Comparison of ENCODE assay signal across 8 cellular contexts in the genomic region with DNA sequence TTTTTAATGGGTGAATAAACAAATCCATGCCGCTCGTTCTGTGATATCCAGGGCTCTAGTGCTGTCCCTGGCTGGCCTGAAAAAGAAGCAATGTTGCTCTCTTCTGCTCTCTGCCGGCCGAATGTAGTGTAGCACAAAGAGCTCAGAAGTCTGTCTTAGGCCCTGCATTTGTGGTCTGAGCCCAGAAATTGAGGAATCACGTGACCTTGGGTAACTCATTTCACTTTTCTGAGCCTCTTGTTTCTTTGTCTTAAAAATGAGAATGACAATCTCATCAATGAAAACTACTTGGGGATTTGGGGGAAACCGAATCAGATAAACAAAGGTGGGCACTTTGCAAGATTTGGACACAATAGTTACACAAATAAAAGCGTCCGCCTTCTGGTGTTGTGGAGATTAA.
DNase-seq lines count a peak whose midpoint lies in the region; ATAC-seq and TF ChIP-seq lines count a peak whose summit lies in the region.

No MANE protein-coding gene starts in this region.

- H3K27ac ChIP-seq in endodermal cell (ENCODE audit: low read depth, low read length) (no peak overlapping the region), mesendoderm (ENCODE audit: low read depth, low read length) (no peak overlapping the region)

- H4K5ac ChIP-seq in mesendoderm (ENCODE audit: low read length): no peak overlapping the region

- no peaks in the 10 kb centered on the region for H3K36me3 Mint-ChIP-seq in WTC11
- H3K36me3 Mint-ChIP-seq in endodermal cell (ENCODE audit: low read depth): no peaks in the 10 kb centered on the region

- WGBS in endodermal cell (ENCODE audit: insufficient coverage in 1 of 2, insufficient read length in 1 of 2), 2 experiments: 56 to 68% methylated on average over 5 to 8 of the region's 8 CpGs
- WGBS in mesendoderm (ENCODE audit: extremely low coverage, insufficient coverage, low lambda C conversion rate): no CpG with 5 or more reads among the region's 8 CpGs

- H3K27me3 ChIP-seq in endodermal cell (ENCODE audit: control insufficient read depth, insufficient read depth, low read length, poor library complexity, severe bottlenecking): peaks cover 5% of the 10 kb centered on the region
- no peaks in the 10 kb centered on the region for H3K27me3 ChIP-seq in mesendoderm (ENCODE audit: insufficient read depth, low read length, poor library complexity)

- H3K18ac ChIP-seq in mesendoderm (ENCODE audit: low read length): no peak overlapping the region

- no peaks in the 10 kb centered on the region for H3K9me3 ChIP-seq in endodermal cell (ENCODE audit: control insufficient read depth, low read length)

- DNase-seq in AG08396 (ENCODE audit: low spot score): peak; percentile 73
- peak; percentile 7 for DNase-seq in NCI-H1092 (lab: John Stamatoyannopoulos, UW)
- peak; percentile 78 for DNase-seq in WTC11 (ENCODE audit: low spot score)
- peak; percentile 96 for DNase-seq in endodermal cell
- DNase-seq in mesendoderm: peak; percentile 72
- peak; percentile 6 for DNase-seq in stimulated activated naive CD4-positive, alpha-beta T cell treated with Interleukin-2 at 50 U/mL for 16 hours (lab: John Stamatoyannopoulos, UW)

- H2AK5ac ChIP-seq in mesendoderm (ENCODE audit: low read length): no peak overlapping the region

- H4K8ac ChIP-seq in mesendoderm (ENCODE audit: low read depth, low read length): no peak overlapping the region

- no peak overlapping the region for H2BK5ac ChIP-seq in mesendoderm (ENCODE audit: low read length)

- H3K4me1 Mint-ChIP-seq in WTC11: no peaks in the 10 kb centered on the region
- H3K4me1 Mint-ChIP-seq in endodermal cell: peaks cover 2% of the 10 kb centered on the region

- no peak overlapping the region for H3K9ac ChIP-seq in endodermal cell (ENCODE audit: extremely low read depth, low read length, poor library complexity, severe bottlenecking)
- no peak overlapping the region for H3K9ac ChIP-seq in mesendoderm (ENCODE audit: low read length)

- TF ChIP-seq CTCF in GM12872 (IDR thresholded peaks at IDR 0.05; ENCODE audit: insufficient read depth, low read depth, low read length) (peak; percentile 84), WTC11 (IDR thresholded peaks at IDR 0.05) (peak; percentile 36; the same call in 1 of the 2 replicates), endodermal cell (conservative IDR thresholded peaks at IDR 0.05) (peak; percentile 84)

- no peaks in the 10 kb centered on the region for H3K79me2 ChIP-seq in mesendoderm (ENCODE audit: control insufficient read depth, insufficient read depth, low read length)

- H3K4me2 ChIP-seq in mesendoderm (ENCODE audit: low read length): no peak overlapping the region

- H3K36me3 ChIP-seq in endodermal cell (ENCODE audit: control insufficient read depth, insufficient read depth, low read length): no peaks in the 10 kb centered on the region
- no peaks in the 10 kb centered on the region for H3K36me3 ChIP-seq in mesendoderm (ENCODE audit: control insufficient read depth, insufficient read depth, low read length)

- no peak overlapping the region for H3K4me3 ChIP-seq in endodermal cell (ENCODE audit: low read length)
- no peak overlapping the region for H3K4me3 ChIP-seq in mesendoderm (ENCODE audit: low read length)

- no peak overlapping the region for H3K56ac ChIP-seq in mesendoderm (ENCODE audit: low read length)

- H3K4me1 ChIP-seq in endodermal cell (ENCODE audit: control insufficient read depth, insufficient read depth, low read length) (no peaks in the 10 kb centered on the region), mesendoderm (ENCODE audit: control insufficient read depth, low read depth, low read length) (no peaks in the 10 kb centered on the region)

- no peaks in the 10 kb centered on the region for H3K79me1 ChIP-seq in mesendoderm (ENCODE audit: low read length)

- no peak overlapping the region for H2BK120ac ChIP-seq in mesendoderm (ENCODE audit: low read depth, low read length)

- H3K27ac Mint-ChIP-seq in WTC11 (no peak overlapping the region), endodermal cell (no peak overlapping the region)

- no peak overlapping the region for H2BK15ac ChIP-seq in mesendoderm (replicated peaks; ENCODE audit: low read depth)

- CTCF ChIA-PET in WTC11 (lab: Charles Lee): interaction anchor here (0.5 to 3.6 kb wide), 39 partner anchors 8 to 672 kb away, joined by 3 to 40 read pairs (median 4); no protein-coding TSS in a partner anchor

- no peak overlapping the region for H3K23ac ChIP-seq in mesendoderm (ENCODE audit: low read length)

- H3K4me3 Mint-ChIP-seq in WTC11 (no peak overlapping the region), endodermal cell (no peak overlapping the region)

- H3K4ac ChIP-seq in mesendoderm (ENCODE audit: low read depth, low read length): no peak overlapping the region

- peak; percentile 97 for ATAC-seq in WTC11
- no peak for ATAC-seq in HG03139 (IDR thresholded peaks at IDR 0.05; ENCODE audit: unreplicated experiment)

- POLR2A ChIA-PET in WTC11 (lab: Charles Lee): interaction anchor here (0.6 kb wide), 1 partner anchor 1509 kb away, joined by 3 read pairs; no protein-coding TSS in a partner anchor

- H3K27me3 Mint-ChIP-seq in WTC11 (ENCODE audit: low read depth) (peaks cover 3% of the 10 kb centered on the region), endodermal cell (ENCODE audit: insufficient read depth) (peaks cover 2% of the 10 kb centered on the region)

- no peaks in the 10 kb centered on the region for H3K9me3 Mint-ChIP-seq in WTC11
- no peaks in the 10 kb centered on the region for H3K9me3 Mint-ChIP-seq in endodermal cell

TF ChIP-seq in WTC11, 78 proteins besides CTCF, POLR2A, EP300 and RAD21:
- TF ChIP-seq, protein P1, sequence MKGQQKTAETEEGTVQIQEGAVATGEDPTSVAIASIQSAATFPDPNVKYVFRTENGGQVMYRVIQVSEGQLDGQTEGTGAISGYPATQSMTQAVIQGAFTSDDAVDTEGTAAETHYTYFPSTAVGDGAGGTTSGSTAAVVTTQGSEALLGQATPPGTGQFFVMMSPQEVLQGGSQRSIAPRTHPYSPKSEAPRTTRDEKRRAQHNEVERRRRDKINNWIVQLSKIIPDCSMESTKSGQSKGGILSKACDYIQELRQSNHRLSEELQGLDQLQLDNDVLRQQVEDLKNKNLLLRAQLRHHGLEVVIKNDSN (CRISPR knock-in tag; IDR thresholded peaks at IDR 0.05): peak; percentile 64
- TF ChIP-seq, protein P2, sequence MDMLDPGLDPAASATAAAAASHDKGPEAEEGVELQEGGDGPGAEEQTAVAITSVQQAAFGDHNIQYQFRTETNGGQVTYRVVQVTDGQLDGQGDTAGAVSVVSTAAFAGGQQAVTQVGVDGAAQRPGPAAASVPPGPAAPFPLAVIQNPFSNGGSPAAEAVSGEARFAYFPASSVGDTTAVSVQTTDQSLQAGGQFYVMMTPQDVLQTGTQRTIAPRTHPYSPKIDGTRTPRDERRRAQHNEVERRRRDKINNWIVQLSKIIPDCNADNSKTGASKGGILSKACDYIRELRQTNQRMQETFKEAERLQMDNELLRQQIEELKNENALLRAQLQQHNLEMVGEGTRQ (CRISPR knock-in tag; IDR thresholded peaks at IDR 0.05): peak; percentile 76
- TF ChIP-seq SMAD4 (CRISPR knock-in tag; IDR thresholded peaks at IDR 0.05): no peak

Comparison
In these comparisons a context has a peak if more than half of its experiments do, and no peak if none do; other contexts are left out.
1. DNase-seq: peak in every context shown above with its lines; median percentile 96 in endodermal cell; 78 in WTC11; 73 in AG08396; 72 in mesendoderm; 7 in NCI-H1092; 6 in stimulated activated naive CD4-positive, alpha-beta T cell treated with Interleukin-2 at 50 U/mL for 16 hours.